Comparison of ENCODE assay signal across 19 cellular contexts in genomic region chr16:50402298-50402895, GRCh38. TPM values are rescaled to one million over a fixed set of nuclear protein-coding genes. Genes with fewer than 3 reads are reported as not detected.
A peak's percentile ranks its signal among the peaks of the same experiment; 100 is the strongest.
DNase-seq lines count a peak whose midpoint lies in the region; ATAC-seq, FAIRE-seq and TF ChIP-seq lines count a peak whose summit lies in the region.
"Had no signal": no experiment of that assay in that cellular context is flagged by ENCODE, and none has a peak within 500 bp of the region (broad histone marks: within the 10 kb centered on the region; RNA-seq: fewer than 3 reads in every experiment).

No MANE protein-coding gene starts in this region.

- no peaks in the 10 kb centered on the region for H3K9me3 Mint-ChIP-seq in neural crest cell
- H3K9me3 Mint-ChIP-seq in stimulated activated memory B cell treated with anti-CD40 and anti-IgM and Interleukin-4, amounts not matched to agents 10 μg/mL and 1 μg/mL and 100 μg/mL, for 72 hours = no peaks in the 10 kb centered on the region
- H3K9me3 Mint-ChIP-seq: CD4-positive, CD25-positive, alpha-beta regulatory T cell; H9 had no signal

- POLR2A ChIA-PET in HepG2 (lab: Yijun Ruan, JAX) = no interaction called here

- FAIRE-seq in HepG2 (lab: Jason Lieb, UNC) = no peak
- FAIRE-seq: D721Med, G401.6, GM12891, GM19239, H1 had no signal

- CTCF ChIA-PET in HepG2 (lab: Yijun Ruan, JAX; ENCODE audit: low intra/inter-chr PET ratio, low total read pairs) = no interaction called here

- H3K27ac Mint-ChIP-seq in neural crest cell (ENCODE audit: unreplicated experiment) = peak overlapping the region; percentile 88
- no peak overlapping the region for H3K27ac Mint-ChIP-seq in stimulated activated memory B cell treated with anti-CD40 and anti-IgM and Interleukin-4, amounts not matched to agents 10 μg/mL and 1 μg/mL and 100 μg/mL, for 72 hours

- H2AFZ ChIP-seq in HepG2 (ENCODE audit: low read length) = no peak overlapping the region

- no peak for DNase-seq in HepG2 (ENCODE audit: low spot score)
- no peak for DNase-seq in right lobe of liver
- DNase-seq in lung (ENCODE audit: low spot score) = peak; percentile 19
- DNase-seq in neural crest cell (ENCODE audit: low read depth, low spot score) = no peak
- no peak for DNase-seq in NCI-H2029 treated with DMSO at 0.1 percent for 48 hours (lab: John Stamatoyannopoulos, UW)
- no peak for DNase-seq in NCI-H2081 treated with DMSO at 0.1 percent for 48 hours (lab: John Stamatoyannopoulos, UW)
- DNase-seq: BE2C; Caco-2; CD4-positive, CD25-positive, alpha-beta regulatory T cell; H9; IMR-90 had no signal

- H3K36me3 Mint-ChIP-seq in neural crest cell (ENCODE audit: low read depth) = no peaks in the 10 kb centered on the region
- no peaks in the 10 kb centered on the region for H3K36me3 Mint-ChIP-seq in stimulated activated memory B cell treated with anti-CD40 and anti-IgM and Interleukin-4, amounts not matched to agents 10 μg/mL and 1 μg/mL and 100 μg/mL, for 72 hours
- H3K36me3 Mint-ChIP-seq: CD4-positive, CD25-positive, alpha-beta regulatory T cell had no signal

- H3K4me3 ChIP-seq in HepG2 (replicated peaks in 1 of 3; ENCODE audit: insufficient read depth in 1 of 3, low read depth in 2 of 3, low read length in 3 of 3) = no peak overlapping the region
- no peak overlapping the region for H3K4me3 ChIP-seq in right lobe of liver
- no peak overlapping the region for H3K4me3 ChIP-seq in lung

- no peak for TF ChIP-seq CTCF in HepG2 (CRISPR knock-in tag; IDR thresholded peaks at IDR 0.05)
- no peak for TF ChIP-seq CTCF in right lobe of liver (IDR thresholded peaks at IDR 0.05)
- TF ChIP-seq CTCF in lung (IDR thresholded peaks at IDR 0.05; ENCODE audit: control extremely low read depth, extremely low read depth) = no peak
- no peak for TF ChIP-seq CTCF in neural crest cell (conservative IDR thresholded peaks at IDR 0.05)

- ATAC-seq in HepG2 (peak; percentile 25), right lobe of liver (no peak), lung (ENCODE audit: insufficient read depth, low FRiP score) (no peak), HG02678 (IDR thresholded peaks at IDR 0.05; ENCODE audit: unreplicated experiment) (no peak)
- ATAC-seq in stimulated activated memory B cell treated with anti-CD40 and anti-IgM and Interleukin-4, amounts not matched to agents 10 μg/mL and 1 μg/mL and 100 μg/mL, for 72 hours = peak; percentile 16

- WGBS in HepG2 (ENCODE audit: low lambda C conversion rate) = 50% methylated on average over 9 of the region's 9 CpGs
- WGBS in right lobe of liver (ENCODE audit: insufficient coverage, low coverage, low lambda C conversion rate, missing lambda C conversion rate) = 69% methylated on average over 8 of the region's 9 CpGs
- 81 to 83% methylated on average over 9 of the region's 9 CpGs for WGBS in lung, 2 donors

- in situ Hi-C loops in HepG2 (cut with HindIII; ENCODE audit: extremely low pct_ligation_motif_present, low pct_unique_long_range_greater_than_20kb) = no loop called here

- H3K36me3 ChIP-seq in HepG2 (replicated peaks in 1 of 2; ENCODE audit: control insufficient read depth in 1 of 2, insufficient read depth in 2 of 2, low read length in 2 of 2) = no peaks in the 10 kb centered on the region
- H3K36me3 ChIP-seq in right lobe of liver = no peaks in the 10 kb centered on the region
- H3K36me3 ChIP-seq in lung (ENCODE audit: control insufficient read depth in 2 of 2, insufficient read depth in 2 of 2, low read length in 2 of 2) = no peaks in the 10 kb centered on the region
- H3K36me3 ChIP-seq: BE2C had no signal

- TF ChIP-seq POLR2A in HepG2 (IDR thresholded peaks at IDR 0.05; ENCODE audit: insufficient read depth in 1 of 2, low read depth in 2 of 2, low read length in 2 of 2) = no peak
- TF ChIP-seq POLR2A in right lobe of liver (IDR thresholded peaks at IDR 0.05) = no peak

- no peak overlapping the region for H3K4me2 ChIP-seq in HepG2 (ENCODE audit: low read depth, low read length)

- no peaks in the 10 kb centered on the region for H3K79me2 ChIP-seq in HepG2 (ENCODE audit: insufficient read depth, low read length)

- H3K27ac ChIP-seq in HepG2 (ENCODE audit: extremely low read length, insufficient read depth, low read length) (no peak overlapping the region), right lobe of liver (no peak overlapping the region), lung (ENCODE audit: low read depth in 1 of 2, low read length in 1 of 2) (no peak overlapping the region)
- H3K27ac ChIP-seq: HL-60 had no signal

- H3K4me1 ChIP-seq in HepG2 (ENCODE audit: insufficient read depth, low read length) = 0 out of 2 replicates have a peak, but pooled peaks cover 7% of the 10 kb centered on the region
- no peaks in the 10 kb centered on the region for H3K4me1 ChIP-seq in right lobe of liver
- no peaks in the 10 kb centered on the region for H3K4me1 ChIP-seq in lung (ENCODE audit: control insufficient read depth in 2 of 2, insufficient read depth in 2 of 2, low read length in 2 of 2)
- H3K4me1 ChIP-seq: BE2C, Caco-2 had no signal

- H3K4me1 Mint-ChIP-seq in neural crest cell = peaks cover 8% of the 10 kb centered on the region
- no peaks in the 10 kb centered on the region for H3K4me1 Mint-ChIP-seq in stimulated activated memory B cell treated with anti-CD40 and anti-IgM and Interleukin-4, amounts not matched to agents 10 μg/mL and 1 μg/mL and 100 μg/mL, for 72 hours

- TF ChIP-seq EP300 in HepG2 (IDR thresholded peaks at IDR 0.05; ENCODE audit: low read depth in 2 of 2, low read length in 2 of 2) (no peak), HepG2 (CRISPR knock-in tag; IDR thresholded peaks at IDR 0.05; ENCODE audit: borderline replicate concordance) (no peak)

- H3K27me3 Mint-ChIP-seq in neural crest cell (ENCODE audit: low read depth) = no peaks in the 10 kb centered on the region
- peaks cover 14% of the 10 kb centered on the region for H3K27me3 Mint-ChIP-seq in stimulated activated memory B cell treated with anti-CD40 and anti-IgM and Interleukin-4, amounts not matched to agents 10 μg/mL and 1 μg/mL and 100 μg/mL, for 72 hours

- BruUV-seq in HepG2 (replicated peaks; lab: Mats Ljungman, UMichigan) = no TSS peak

- H3K9ac ChIP-seq in HepG2 (ENCODE audit: insufficient read depth, low read depth, low read length) = no peak overlapping the region

- intact Hi-C loops in HepG2 (cut with micrococcal nuclease; ENCODE audit: unreplicated experiment) = loop anchor here (5.0 kb wide), 1 partner anchor 35 kb away; no protein-coding TSS in a partner anchor
- intact Hi-C loops in right lobe of liver (cut with DNase I) = no loop called here

- no peak for TF ChIP-seq RAD21 in HepG2 (CRISPR knock-in tag; IDR thresholded peaks at IDR 0.05)

- H3K9me3 ChIP-seq in HepG2 (ENCODE audit: low read length) (no peaks in the 10 kb centered on the region), right lobe of liver (no peaks in the 10 kb centered on the region), lung (ENCODE audit: control insufficient read depth in 2 of 2, insufficient read depth in 1 of 2, low read length in 1 of 2) (no peaks in the 10 kb centered on the region)
- H3K9me3 ChIP-seq: BE2C, Caco-2 had no signal

- H3K4me3 Mint-ChIP-seq in neural crest cell = no peak overlapping the region
- no peak overlapping the region for H3K4me3 Mint-ChIP-seq in stimulated activated memory B cell treated with anti-CD40 and anti-IgM and Interleukin-4, amounts not matched to agents 10 μg/mL and 1 μg/mL and 100 μg/mL, for 72 hours
- H3K4me3 Mint-ChIP-seq: CD4-positive, CD25-positive, alpha-beta regulatory T cell; H9 had no signal

- H3K27me3 ChIP-seq in HepG2 (ENCODE audit: control insufficient read depth in 1 of 2, insufficient read depth in 2 of 2, low read length in 2 of 2) (peaks cover 5 to 38% of the 10 kb centered on the region in 2 experiments; a peak in 4 of 5 replicates), right lobe of liver (no peaks in the 10 kb centered on the region), lung (ENCODE audit: control insufficient read depth, insufficient read depth) (no peaks in the 10 kb centered on the region)
- H3K27me3 ChIP-seq: BE2C had no signal

- H4K20me1 ChIP-seq in HepG2 (ENCODE audit: insufficient read depth, low read length) = no peaks in the 10 kb centered on the region

TF ChIP-seq in HepG2, 621 proteins besides CTCF, POLR2A, EP300 and RAD21 (continues in another document):
- TF ChIP-seq HDAC1 (CRISPR knock-in tag; IDR thresholded peaks at IDR 0.05) (no peak), ZMYM3 (CRISPR knock-in tag; IDR thresholded peaks at IDR 0.05) (0 out of 2 replicates have a peak, but pooled peaks have one; percentile 22), NR2F1 (CRISPR knock-in tag; IDR thresholded peaks at IDR 0.05) (no peak), RFX3 (CRISPR knock-in tag; IDR thresholded peaks at IDR 0.05) (no peak), ZNF441 (CRISPR knock-in tag; IDR thresholded peaks at IDR 0.05; ENCODE audit: borderline replicate concordance) (no peak), ZNF879 (CRISPR knock-in tag; IDR thresholded peaks at IDR 0.05) (no peak)

RNA-seq across cellular contexts. Expression of gene BRD7, which starts 33.6 kb away (rescaled TPM):
- total RNA-seq in HepG2 (2016; rRNA removed; fragmentation: Illumina TruSeq; extraction: Trizol) (149 and 169 TPM in 2 replicates), right lobe of liver (10 to 100 TPM; 16.9 to 24.1 (median 20.2) TPM), lung (10 to 100 TPM; 52.8 to 54.1 TPM), neural crest cell (130 and 163 TPM in 2 replicates)
- total RNA-seq in HepG2 (2016; cell fraction: cytosol; rRNA removed; fragmentation: Illumina TruSeq; extraction: Trizol; ENCODE audit: low read depth) = 102 and 109 TPM in 2 replicates
- total RNA-seq in HepG2 (2016; cell fraction: insoluble cytoplasmic fraction; rRNA removed; fragmentation: Illumina TruSeq; extraction: Trizol) = 149 and 160 TPM in 2 replicates
- total RNA-seq in HepG2 (2016; cell fraction: membrane; rRNA removed; fragmentation: Illumina TruSeq; extraction: Trizol) = 211 and 234 TPM in 2 replicates
- total RNA-seq in HepG2 (2016; cell fraction: nucleus; rRNA removed; fragmentation: Illumina TruSeq; extraction: Trizol) = 80.9 and 96.6 TPM in 2 replicates
- polyA plus RNA-seq in HepG2 (2011; rRNA removed) (68.3 and 82.3 TPM in 2 replicates), lung (10 to 100 TPM; 33.9 to 54.6 TPM)
- 30.2 and 39.5 TPM in 2 replicates for polyA plus RNA-seq in HepG2 (2011; cell fraction: cytosol; rRNA removed)
- polyA plus RNA-seq in HepG2 (2011; cell fraction: nucleus; rRNA removed) = 39.2 and 41.3 TPM in 2 replicates
- 76.6 and 93.4 TPM in 2 replicates for polyA plus RNA-seq in HepG2 (2012)
- polyA plus RNA-seq in HepG2 (2016; cell fraction: cytosol; fragmentation: Illumina TruSeq; extraction: Trizol; ENCODE audit: low read depth) = 116 and 129 TPM in 2 replicates
- 172 and 183 TPM in 2 replicates for polyA plus RNA-seq in HepG2 (2016; cell fraction: insoluble cytoplasmic fraction; fragmentation: Illumina TruSeq; extraction: Trizol; ENCODE audit: low read depth)
- polyA plus RNA-seq in HepG2 (2016; cell fraction: membrane; fragmentation: Illumina TruSeq; extraction: Trizol; ENCODE audit: low read depth) = 185 and 200 TPM in 2 replicates
- 132 and 135 TPM in 2 replicates for polyA plus RNA-seq in HepG2 (2016; cell fraction: nucleus; fragmentation: Illumina TruSeq; extraction: Trizol; ENCODE audit: insufficient read depth, low read depth)
- 44.7 and 45.9 TPM in 2 replicates for polyA minus RNA-seq in HepG2 (2011; rRNA and poly(A)+ RNA removed; ENCODE audit: low replicate concordance)
- polyA minus RNA-seq in HepG2 (2011; cell fraction: cytosol; rRNA and poly(A)+ RNA removed) = 31.4 and 39.7 TPM in 2 replicates
- 67.1 and 72.9 TPM in 2 replicates for polyA minus RNA-seq in HepG2 (2011; cell fraction: nucleus; rRNA and poly(A)+ RNA removed)

Comparison
In these comparisons a context has a peak if more than half of its experiments do, and no peak if none do; other contexts are left out.
1. ATAC-seq: peak in HepG2 (single experiment) and stimulated activated memory B cell treated with anti-CD40 and anti-IgM and Interleukin-4, amounts not matched to agents 10 μg/mL and 1 μg/mL and 100 μg/mL, for 72 hours (single experiment); none in right lobe of liver (0 of 4), lung (single experiment) and HG02678 (single experiment).